8 cellular contexts compared by ENCODE assay signal in genomic region chr6:36755435-36756348, GRCh38. TPM values are rescaled to one million over a fixed set of nuclear protein-coding genes. Genes with fewer than 3 reads are reported as not detected.
DNase-seq lines count a peak whose midpoint lies in the region; ATAC-seq, FAIRE-seq and TF ChIP-seq lines count a peak whose summit lies in the region.

No MANE protein-coding gene starts in this region.

- H3K4me3 ChIP-seq in HL-60 (replicated peaks; ENCODE audit: insufficient read depth, low read length): no peak overlapping the region
- H3K4me3 ChIP-seq in epithelial cell of esophagus (ENCODE audit: low read length): no peak overlapping the region

- H3K27me3 ChIP-seq in HL-60 (ENCODE audit: insufficient read depth, poor library complexity, severe bottlenecking): no peaks in the 10 kb centered on the region

- no peaks in the 10 kb centered on the region for H3K9me3 Mint-ChIP-seq in activated CD4-positive, alpha-beta T cell treated with anti-CD3 and anti-CD28 coated beads, Interleukin-2, amount 10 ng/mL, durations not matched to agents 7 days and 5 days

- peak; percentile 54 for DNase-seq in GM18507 (ENCODE audit: extremely low spot score, insufficient read length, low read depth)
- peak; percentile 73 to 77 for DNase-seq in HL-60 (ENCODE audit: low read depth in 1 of 2, low spot score in 1 of 2)
- DNase-seq in activated CD4-positive, alpha-beta T cell treated with anti-CD3 and anti-CD28 coated beads, Interleukin-2, amount 10 ng/mL, durations not matched to agents 7 days and 5 days: peak; percentile 70
- DNase-seq in epithelial cell of esophagus (ENCODE audit: low read depth): peak; percentile 89
- DNase-seq in stimulated activated CD8-positive, alpha-beta memory T cell treated with anti-CD3 and anti-CD28 coated beads, Interleukin-4, amount 100 ng/mL, for 24 hours (ENCODE audit: low read depth): peak; percentile 46
- DNase-seq in NCI-H146 (lab: John Stamatoyannopoulos, UW): no peak
- no peak for DNase-seq in NCI-H1930 (lab: John Stamatoyannopoulos, UW)

- peak; percentile 98 for FAIRE-seq in GM18507 (lab: Jason Lieb, UNC)

- TF ChIP-seq CTCF in HL-60 (IDR thresholded peaks at IDR 0.05; ENCODE audit: insufficient read depth, low read length): no peak
- TF ChIP-seq CTCF in epithelial cell of esophagus (IDR thresholded peaks at IDR 0.05; ENCODE audit: insufficient read depth, low read depth, low read length, missing control alignments): no peak

- H3K4me3 Mint-ChIP-seq in activated CD4-positive, alpha-beta T cell treated with anti-CD3 and anti-CD28 coated beads, Interleukin-2, amount 10 ng/mL, durations not matched to agents 7 days and 5 days: peak overlapping the region; percentile 5

- H3K27ac Mint-ChIP-seq in activated CD4-positive, alpha-beta T cell treated with anti-CD3 and anti-CD28 coated beads, Interleukin-2, amount 10 ng/mL, durations not matched to agents 7 days and 5 days: peak overlapping the region; percentile 83

- no peaks in the 10 kb centered on the region for H3K27me3 Mint-ChIP-seq in activated CD4-positive, alpha-beta T cell treated with anti-CD3 and anti-CD28 coated beads, Interleukin-2, amount 10 ng/mL, durations not matched to agents 7 days and 5 days

- peaks cover 70% of the 10 kb centered on the region for H3K4me1 Mint-ChIP-seq in activated CD4-positive, alpha-beta T cell treated with anti-CD3 and anti-CD28 coated beads, Interleukin-2, amount 10 ng/mL, durations not matched to agents 7 days and 5 days

- POLR2A ChIA-PET in activated CD4-positive, alpha-beta T cell treated with anti-CD3 and anti-CD28 coated beads, Interleukin-2, amount 10 ng/mL, durations not matched to agents 7 days and 5 days (lab: Charles Lee): no interaction called here

- ATAC-seq in GM18519 (IDR thresholded peaks at IDR 0.05; ENCODE audit: low FRiP score, unreplicated experiment): no peak

- H3K27ac ChIP-seq in HL-60 (replicated peaks): no peak overlapping the region

- CTCF ChIA-PET in activated CD4-positive, alpha-beta T cell treated with anti-CD3 and anti-CD28 coated beads, Interleukin-2, amount 10 ng/mL, durations not matched to agents 7 days and 5 days (lab: Charles Lee): interaction anchor here (0.6 to 4.9 kb wide), 14 partner anchors 10 to 937 kb away, joined by 3 to 45 read pairs (median 4); partner anchors contain the start of gene CDKN1A

- peaks cover 4% of the 10 kb centered on the region for H3K36me3 Mint-ChIP-seq in activated CD4-positive, alpha-beta T cell treated with anti-CD3 and anti-CD28 coated beads, Interleukin-2, amount 10 ng/mL, durations not matched to agents 7 days and 5 days (ENCODE audit: low read depth)

RNA-seq across cellular contexts. Expression of gene RAB44, which starts 58.1 kb away (rescaled TPM):
- under 1 TPM; 0.08 to 0.15 TPM for total RNA-seq in activated CD4-positive, alpha-beta T cell treated with anti-CD3 and anti-CD28 coated beads, Interleukin-2, amount 10 ng/mL, durations not matched to agents 7 days and 5 days

Comparison
In these comparisons a context has a peak if more than half of its experiments do, and no peak if none do; other contexts are left out.
1. DNase-seq: peak in GM18507 (single experiment), HL-60 (2 of 2), activated CD4-positive, alpha-beta T cell treated with anti-CD3 and anti-CD28 coated beads, Interleukin-2, amount 10 ng/mL, durations not matched to agents 7 days and 5 days (single experiment), epithelial cell of esophagus (single experiment) and stimulated activated CD8-positive, alpha-beta memory T cell treated with anti-CD3 and anti-CD28 coated beads, Interleukin-4, amount 100 ng/mL, for 24 hours (single experiment); none in NCI-H146 (single experiment) and NCI-H1930 (0 of 2).